Comparison of ENCODE assay signal across 22 cellular contexts in the genomic region with DNA sequence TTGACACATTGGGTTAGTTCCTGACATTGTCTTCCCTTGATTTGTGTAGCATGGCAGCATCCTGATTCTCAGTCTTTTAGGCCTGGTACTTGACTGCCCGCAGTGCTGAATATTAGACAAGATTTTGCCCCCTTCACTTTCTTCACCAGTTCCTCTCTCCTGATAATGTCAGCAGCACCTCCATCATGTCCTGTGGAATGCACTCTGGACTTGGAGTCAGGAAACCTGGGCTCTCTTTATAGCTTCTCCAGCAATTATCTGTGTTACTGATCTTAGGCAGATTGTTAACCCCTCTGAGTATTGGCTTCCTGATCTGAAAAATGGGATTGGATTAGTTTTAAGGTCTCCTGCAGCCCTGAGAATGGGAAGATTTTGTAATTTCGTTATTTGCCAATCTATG. TPM values are rescaled to one million over a fixed set of nuclear protein-coding genes. Genes with fewer than 3 reads are reported as not detected.
A peak's percentile ranks its signal among the peaks of the same experiment; 100 is the strongest.
DNase-seq lines count a peak whose midpoint lies in the region; ATAC-seq lines count a peak whose summit lies in the region.
"Had no signal": no experiment of that assay in that cellular context is flagged by ENCODE, and none has a peak within 500 bp of the region (broad histone marks: within the 10 kb centered on the region; RNA-seq: fewer than 3 reads in every experiment).

No MANE protein-coding gene starts in this region.

- H3K27me3 Mint-ChIP-seq in activated CD4-positive, alpha-beta T cell treated with anti-CD3 and anti-CD28 coated beads for 36 hours: no peaks in the 10 kb centered on the region
- H3K27me3 Mint-ChIP-seq in activated naive CD4-positive, alpha-beta T cell treated with anti-CD3 and anti-CD28 coated beads, Interleukin-2, amount 50 U/mL, for 24 hours: no peaks in the 10 kb centered on the region
- H3K27me3 Mint-ChIP-seq in T-helper 17 cell (no peaks in the 10 kb centered on the region), memory B cell (no peaks in the 10 kb centered on the region)
- H3K27me3 Mint-ChIP-seq: IgD-negative memory B cell had no signal

- no peak for DNase-seq in activated CD4-positive, alpha-beta T cell treated with anti-CD3 and anti-CD28 coated beads for 36 hours
- no peak for DNase-seq in activated CD4-positive, alpha-beta T cell treated with anti-CD3 and anti-CD28 coated beads for 1 hour
- DNase-seq in activated naive CD4-positive, alpha-beta T cell treated with Interleukin-2 at 50 U/mL for 16 hours: no peak
- no peak for DNase-seq in T-helper 17 cell
- no peak for DNase-seq in memory B cell (ENCODE audit: low spot score in 2 of 2)
- DNase-seq: DMS53; EL; GF-D8; Karpas-422; MV-4-11; NCI-H1105 treated with DMSO at 0.1 percent for 48 hours; NCI-H2029 treated with DMSO at 0.1 percent for 48 hours; NCI-H226; NCI-H510A treated with DMSO at 0.1 percent for 48 hours; NCI-H748 treated with DMSO at 0.1 percent for 48 hours; NK-92 treated with Interleukin-12 subunit alpha and Interleukin-12 subunit beta, amount 100 ng/mL, for 24 hours; SHP77 treated with DMSO at 0.1 percent for 48 hours had no signal

- intact Hi-C loops in activated CD4-positive, alpha-beta T cell treated with anti-CD3 and anti-CD28 coated beads for 36 hours (cut with DNase I, micrococcal nuclease): no loop called here

- H3K4me3 Mint-ChIP-seq in activated CD4-positive, alpha-beta T cell treated with anti-CD3 and anti-CD28 coated beads for 36 hours: no peak overlapping the region
- H3K4me3 Mint-ChIP-seq in activated naive CD4-positive, alpha-beta T cell treated with anti-CD3 and anti-CD28 coated beads, Interleukin-2, amount 50 U/mL, for 24 hours: no peak overlapping the region
- H3K4me3 Mint-ChIP-seq in T-helper 17 cell (no peak overlapping the region), memory B cell (no peak overlapping the region)
- H3K4me3 Mint-ChIP-seq: IgD-negative memory B cell had no signal

- no peak for ATAC-seq in activated CD4-positive, alpha-beta T cell treated with anti-CD3 and anti-CD28 coated beads for 36 hours
- ATAC-seq in T-helper 17 cell (no peak), memory B cell (ENCODE audit: low read depth) (no peak), GM21737 (IDR thresholded peaks at IDR 0.05; ENCODE audit: unreplicated experiment) (no peak), HG03342 (IDR thresholded peaks at IDR 0.05; ENCODE audit: unreplicated experiment) (no peak)

- H3K9me3 Mint-ChIP-seq in activated CD4-positive, alpha-beta T cell treated with anti-CD3 and anti-CD28 coated beads for 36 hours (ENCODE audit: low read depth): no peaks in the 10 kb centered on the region
- H3K9me3 Mint-ChIP-seq in activated naive CD4-positive, alpha-beta T cell treated with anti-CD3 and anti-CD28 coated beads, Interleukin-2, amount 50 U/mL, for 24 hours: no peaks in the 10 kb centered on the region
- H3K9me3 Mint-ChIP-seq in memory B cell: no peaks in the 10 kb centered on the region
- H3K9me3 Mint-ChIP-seq: IgD-negative memory B cell had no signal

- peak overlapping the region; percentile 48 for H3K27ac Mint-ChIP-seq in activated CD4-positive, alpha-beta T cell treated with anti-CD3 and anti-CD28 coated beads for 36 hours
- H3K27ac Mint-ChIP-seq in activated naive CD4-positive, alpha-beta T cell treated with anti-CD3 and anti-CD28 coated beads, Interleukin-2, amount 50 U/mL, for 24 hours: peak overlapping the region; percentile 39
- peak overlapping the region; percentile 34 for H3K27ac Mint-ChIP-seq in T-helper 17 cell
- H3K27ac Mint-ChIP-seq in memory B cell: peak overlapping the region; percentile 39

- H3K36me3 Mint-ChIP-seq in activated CD4-positive, alpha-beta T cell treated with anti-CD3 and anti-CD28 coated beads for 36 hours (ENCODE audit: low read depth): peaks cover 44% of the 10 kb centered on the region
- peaks cover 28% of the 10 kb centered on the region for H3K36me3 Mint-ChIP-seq in activated naive CD4-positive, alpha-beta T cell treated with anti-CD3 and anti-CD28 coated beads, Interleukin-2, amount 50 U/mL, for 24 hours
- peaks cover 16% of the 10 kb centered on the region for H3K36me3 Mint-ChIP-seq in T-helper 17 cell (ENCODE audit: low read depth)
- peaks cover 46% of the 10 kb centered on the region for H3K36me3 Mint-ChIP-seq in memory B cell

- H3K9me3 ChIP-seq in T-helper 17 cell (ENCODE audit: control insufficient read depth, low read length, poor library complexity, severe bottlenecking): no peaks in the 10 kb centered on the region
- H3K9me3 ChIP-seq: BLaER1 treated with 17β-estradiol and CSF1 and Interleukin-3, amounts not matched to agents 10 nM and 100 nM had no signal

- POLR2A ChIA-PET in activated CD4-positive, alpha-beta T cell treated with anti-CD3 and anti-CD28 coated beads for 36 hours (lab: Charles Lee): no interaction called here

- CTCF ChIA-PET in activated CD4-positive, alpha-beta T cell treated with anti-CD3 and anti-CD28 coated beads for 36 hours (lab: Charles Lee): interaction anchor here (0.5 kb wide), 1 partner anchor 11 kb away, joined by 3 read pairs; no protein-coding TSS in a partner anchor

- peaks cover 4% of the 10 kb centered on the region for H3K4me1 Mint-ChIP-seq in activated CD4-positive, alpha-beta T cell treated with anti-CD3 and anti-CD28 coated beads for 36 hours
- peaks cover 23% of the 10 kb centered on the region for H3K4me1 Mint-ChIP-seq in activated naive CD4-positive, alpha-beta T cell treated with anti-CD3 and anti-CD28 coated beads, Interleukin-2, amount 50 U/mL, for 24 hours
- H3K4me1 Mint-ChIP-seq in T-helper 17 cell (peaks cover 24% of the 10 kb centered on the region), memory B cell (peaks cover 9% of the 10 kb centered on the region)

RNA-seq across cellular contexts. Expression of a gene that starts 19.0 kb away (rescaled TPM):
- total RNA-seq in activated CD4-positive, alpha-beta T cell treated with anti-CD3 and anti-CD28 coated beads for 36 hours: 10 to 100 TPM; 17.8 to 25.4 TPM
- 100 to 1,000 TPM; 250 to 252 TPM for total RNA-seq in T-helper 17 cell

Comparison
In these comparisons a context has a peak if more than half of its experiments do, and no peak if none do; other contexts are left out.
1. RNA of a gene that starts 19.0 kb away (total RNA-seq): 250 to 252 TPM in T-helper 17 cell; 17.8 to 25.4 TPM in activated CD4-positive, alpha-beta T cell treated with anti-CD3 and anti-CD28 coated beads for 36 hours; every median in the first group is over 4 times any median in the second.
2. Peak in every context shown above with its lines, with median percentiles within 50 percentile points of each other: H3K27ac Mint-ChIP-seq.